In the genomic region with DNA sequence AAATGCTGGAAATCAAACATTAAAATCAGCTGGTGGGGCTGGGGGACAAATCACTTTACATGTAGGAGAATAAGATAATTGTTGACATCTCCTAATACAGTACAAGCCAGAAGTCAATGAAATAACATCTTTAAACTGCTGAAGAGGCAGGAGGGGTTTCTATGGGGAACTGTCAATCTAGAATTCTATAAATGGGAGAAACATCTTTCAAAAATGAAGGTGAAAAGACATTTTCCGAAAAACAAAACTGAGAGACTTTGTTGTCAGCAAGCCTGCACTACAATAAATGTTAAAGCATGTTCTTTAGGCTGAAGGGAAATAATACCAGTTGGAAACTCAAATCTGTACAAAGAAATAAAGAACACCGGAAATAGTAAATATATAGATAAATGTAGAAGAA, we compare ENCODE assay signal across 5 cellular contexts.
"Had no signal": no experiment of that assay in that cellular context is flagged by ENCODE, and none has a peak within 500 bp of the region (broad histone marks: within the 10 kb centered on the region; RNA-seq: fewer than 3 reads in every experiment).

No MANE protein-coding gene starts in this region.

- H3K27ac ChIP-seq: HL-60 had no signal

- H3K4me3 ChIP-seq: K562 had no signal

- ATAC-seq: HepG2, K562 had no signal

- FAIRE-seq: HepG2, HTR-8/SVneo, K562 had no signal

- DNase-seq: IMR-90 had no signal
